12 cellular contexts compared by ENCODE assay signal in the genomic region with DNA sequence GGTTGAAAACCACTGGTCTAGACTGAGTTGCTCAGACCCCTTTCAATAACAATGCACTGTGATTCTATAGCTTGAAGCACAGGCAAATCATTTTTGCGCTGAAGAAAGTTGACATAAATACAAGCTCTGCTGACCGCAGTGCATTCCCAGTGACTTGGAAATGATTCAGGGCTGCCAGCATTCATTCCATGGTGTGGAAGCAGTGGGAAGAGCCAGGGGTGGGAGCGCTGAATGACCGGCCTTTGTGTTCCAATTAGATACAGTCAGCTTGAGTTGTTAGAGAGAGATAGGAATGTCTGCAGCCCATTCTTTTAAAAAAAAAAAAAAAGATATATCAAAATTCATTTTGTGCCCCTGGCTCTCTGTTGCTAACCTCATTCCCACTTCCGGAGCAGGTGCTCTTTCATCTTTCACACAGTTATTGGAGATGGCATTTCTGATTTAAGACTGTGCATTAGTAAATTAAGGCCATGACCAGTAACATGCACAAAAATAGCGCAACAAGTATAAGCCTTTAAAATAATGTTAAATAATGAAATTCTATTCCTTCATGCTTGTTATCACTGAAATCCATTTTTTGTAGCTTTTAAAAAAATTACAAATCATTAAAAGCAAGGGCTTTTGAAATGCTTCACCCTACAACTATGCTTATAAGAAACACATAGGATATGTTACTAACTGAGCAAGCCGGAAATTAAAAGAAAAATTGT. TPM values are rescaled to one million over a fixed set of nuclear protein-coding genes. Genes with fewer than 3 reads are reported as not detected.
DNase-seq lines count a peak whose midpoint lies in the region; ATAC-seq and TF ChIP-seq lines count a peak whose summit lies in the region.
"Had no signal": no experiment of that assay in that cellular context is flagged by ENCODE, and none has a peak within 500 bp of the region (broad histone marks: within the 10 kb centered on the region; RNA-seq: fewer than 3 reads in every experiment).

No MANE protein-coding gene starts in this region.

- 76 to 91% methylated on average over 7 of the region's 7 CpGs for WGBS in transverse colon (ENCODE audit: low coverage in 1 of 2), 2 donors

- ATAC-seq in GM21723 (IDR thresholded peaks at IDR 0.05; ENCODE audit: unreplicated experiment) (no peak), HG03469 (IDR thresholded peaks at IDR 0.05; ENCODE audit: unreplicated experiment) (no peak), esophagus mucosa (no peak)

- TF ChIP-seq CTCF in transverse colon (IDR thresholded peaks at IDR 0.05) = no peak

- DNase-seq in A172 (ENCODE audit: low spot score) (peak; percentile 98), HS-5 (ENCODE audit: low read depth) (peak; percentile 93), amniotic epithelial cell (ENCODE audit: low read depth) (peak; percentile 95), iris pigment epithelial cell (ENCODE audit: low read depth) (peak; percentile 93), transverse colon (no peak)
- DNase-seq: activated B cell treated with CpG ODN at 0.5 μM for 24 hours; activated naive CD4-positive, alpha-beta T cell treated with Interleukin-2 at 50 U/mL for 16 hours; AML-193; NCI-H1092 treated with DMSO at 0.1 percent for 48 hours had no signal

- in situ Hi-C loops in transverse colon (cut with MboI; ENCODE audit: low pct_ligation_motif_present in 1 of 4, low pct_unique_long_range_greater_than_20kb in 1 of 4, low sequenced_read_pairs in 3 of 4) = loop anchor here in 3 of 4 donors (25.0 kb wide), 3 partner anchors 146 to 571 kb away; a partner anchor contains a TSS

- H3K27me3 ChIP-seq in transverse colon = no peaks in the 10 kb centered on the region

- intact Hi-C loops in transverse colon (cut with DNase I; ENCODE audit: low total_unique reads) = no loop called here

- no peak for TF ChIP-seq POLR2A in transverse colon (IDR thresholded peaks at IDR 0.05)

- peaks cover 0 to 10% of the 10 kb centered on the region in 2 donors for H3K9me3 ChIP-seq in transverse colon

- no peak for TF ChIP-seq EP300 in transverse colon (IDR thresholded peaks at IDR 0.05; ENCODE audit: low read depth)

- no peak overlapping the region for H3K4me3 ChIP-seq in transverse colon

- H3K36me3 ChIP-seq in transverse colon = no peaks in the 10 kb centered on the region

- H3K27ac ChIP-seq in transverse colon = no peak overlapping the region

- H3K4me1 ChIP-seq in transverse colon = peaks cover 6 to 30% (median 16%) of the 10 kb centered on the region in 4 donors

RNA-seq across cellular contexts. Expression of a gene that starts 59.4 kb away (rescaled TPM):
- total RNA-seq in A172 (2014; rRNA removed; shearing (Covaris generic)) = not detected in 2 replicates
- total RNA-seq in esophagus mucosa (0.52 TPM), transverse colon (1 to 10 TPM in 1 of 4 donors, not detected in 3; 2.5 TPM)
